Comparison of ENCODE assay signal across 13 cellular contexts in genomic region chr3:197022405-197023231, GRCh38. TPM values are rescaled to one million over a fixed set of nuclear protein-coding genes. Genes with fewer than 3 reads are reported as not detected.
DNase-seq lines count a peak whose midpoint lies in the region; ATAC-seq, FAIRE-seq and TF ChIP-seq lines count a peak whose summit lies in the region.
"Had no signal": no experiment of that assay in that cellular context is flagged by ENCODE, and none has a peak within 500 bp of the region (broad histone marks: within the 10 kb centered on the region; RNA-seq: fewer than 3 reads in every experiment).

No MANE protein-coding gene starts in this region.

- peaks cover 0 to 6% (median 5%) of the 10 kb centered on the region in 5 donors for H3K27me3 Mint-ChIP-seq in naive thymus-derived CD4-positive, alpha-beta T cell
- H3K27me3 Mint-ChIP-seq in T-helper 2 cell treated with Interferon-gamma antibody and Interleukin-4, amounts not matched to agents 5 μg/mL and 100 μg/mL, for 36 hours (ENCODE audit: low read depth), result peaks cover 16% of the 10 kb centered on the region

- H3K27me3 ChIP-seq in naive thymus-derived CD4-positive, alpha-beta T cell (ENCODE audit: control insufficient read depth in 2 of 2, insufficient read depth in 2 of 2, low read length in 2 of 2), result no peaks in the 10 kb centered on the region

- H3K36me3 ChIP-seq in naive thymus-derived CD4-positive, alpha-beta T cell (ENCODE audit: control insufficient read depth in 2 of 3, insufficient read depth in 3 of 3, low read length in 3 of 3), result no peaks in the 10 kb centered on the region

- peak; percentile 56 for FAIRE-seq in GM12891 (lab: Jason Lieb, UNC)

- H3K36me3 Mint-ChIP-seq in naive thymus-derived CD4-positive, alpha-beta T cell, result no peaks in the 10 kb centered on the region
- no peaks in the 10 kb centered on the region for H3K36me3 Mint-ChIP-seq in T-helper 2 cell treated with Interferon-gamma antibody and Interleukin-4, amounts not matched to agents 5 μg/mL and 100 μg/mL, for 36 hours (ENCODE audit: low read depth)

- no peak overlapping the region for H3K27ac ChIP-seq in naive thymus-derived CD4-positive, alpha-beta T cell (ENCODE audit: low read depth, low read length)
- H3K27ac ChIP-seq: parathyroid adenoma had no signal

- ATAC-seq in naive thymus-derived CD4-positive, alpha-beta T cell, result no peak
- no peak for ATAC-seq in GM21717 (IDR thresholded peaks at IDR 0.05; ENCODE audit: unreplicated experiment)

- no peak overlapping the region for H3K4me3 ChIP-seq in naive thymus-derived CD4-positive, alpha-beta T cell (ENCODE audit: low read length)

- H3K9me3 Mint-ChIP-seq in naive thymus-derived CD4-positive, alpha-beta T cell, result peaks cover 0 to 1% (median 0%) of the 10 kb centered on the region in 11 donors
- no peaks in the 10 kb centered on the region for H3K9me3 Mint-ChIP-seq in T-helper 2 cell treated with Interferon-gamma antibody and Interleukin-4, amounts not matched to agents 5 μg/mL and 100 μg/mL, for 36 hours

- DNase-seq in GM12891 (ENCODE audit: insufficient read length, low spot score) (peak; percentile 34), GM20000 (ENCODE audit: low spot score) (peak; percentile 48), NCI-H69 (lab: John Stamatoyannopoulos, UW) (peak; percentile 61), KG1 (lab: John Stamatoyannopoulos, UW) (no peak), dedifferentiated amniotic fluid mesenchymal stem cell (ENCODE audit: extremely low spot score) (no peak)
- DNase-seq in naive thymus-derived CD4-positive, alpha-beta T cell, result no peak
- no peak for DNase-seq in T-helper 2 cell treated with Interferon-gamma antibody and Interleukin-4, amounts not matched to agents 5 μg/mL and 100 μg/mL, for 36 hours (ENCODE audit: low spot score)
- DNase-seq: activated CD4-positive, CD25-positive, alpha-beta regulatory T cell treated with anti-CD3 and anti-CD28 coated beads, Interleukin-2, amount 50 U/mL, for 72 hours; anterior cingulate cortex; erythroblast; NCI-H1436 treated with DMSO at 0.1 percent for 48 hours had no signal

- no peak for TF ChIP-seq CTCF in GM20000 (IDR thresholded peaks at IDR 0.05; ENCODE audit: extremely low read depth, missing control alignments)

- TF ChIP-seq POLR2A in GM12891 (IDR thresholded peaks at IDR 0.05; ENCODE audit: low read depth, low read length), result no peak

- peaks cover 5 to 10% (median 9%) of the 10 kb centered on the region in 7 donors for H3K4me1 Mint-ChIP-seq in naive thymus-derived CD4-positive, alpha-beta T cell
- H3K4me1 Mint-ChIP-seq in T-helper 2 cell treated with Interferon-gamma antibody and Interleukin-4, amounts not matched to agents 5 μg/mL and 100 μg/mL, for 36 hours (ENCODE audit: low read depth), result peaks cover 5% of the 10 kb centered on the region

- H3K27ac Mint-ChIP-seq in naive thymus-derived CD4-positive, alpha-beta T cell, result peak overlapping the region in 1 of 9 donors; percentile 53
- H3K27ac Mint-ChIP-seq in T-helper 2 cell treated with Interferon-gamma antibody and Interleukin-4, amounts not matched to agents 5 μg/mL and 100 μg/mL, for 36 hours, result no peak overlapping the region

- POLR2A ChIA-PET in naive thymus-derived CD4-positive, alpha-beta T cell (lab: Charles Lee), result interaction anchor here (0.7 kb wide), 1 partner anchor 13 kb away, joined by 3 read pairs; no protein-coding TSS in a partner anchor

- CTCF ChIA-PET in naive thymus-derived CD4-positive, alpha-beta T cell (lab: Charles Lee), result no interaction called here

- intact Hi-C loops in naive thymus-derived CD4-positive, alpha-beta T cell (cut with micrococcal nuclease), result no loop called here

- peak overlapping the region in 7 of 10 donors; percentile 48 to 71 (median 66) for H3K4me3 Mint-ChIP-seq in naive thymus-derived CD4-positive, alpha-beta T cell
- no peak overlapping the region for H3K4me3 Mint-ChIP-seq in T-helper 2 cell treated with Interferon-gamma antibody and Interleukin-4, amounts not matched to agents 5 μg/mL and 100 μg/mL, for 36 hours

- no peaks in the 10 kb centered on the region for H3K4me1 ChIP-seq in naive thymus-derived CD4-positive, alpha-beta T cell (ENCODE audit: control insufficient read depth in 2 of 2, insufficient read depth in 2 of 2, low read length in 2 of 2)
- H3K4me1 ChIP-seq: parathyroid adenoma had no signal

- H3K9me3 ChIP-seq in naive thymus-derived CD4-positive, alpha-beta T cell (ENCODE audit: control insufficient read depth in 2 of 3, low read length in 3 of 3), result no peaks in the 10 kb centered on the region

TF ChIP-seq in GM12891, 5 proteins besides CTCF, POLR2A, EP300 and RAD21:
- 0 out of 2 replicates have a peak, but pooled peaks have one; percentile 12 for TF ChIP-seq POU2F2 (IDR thresholded peaks at IDR 0.05; ENCODE audit: low read depth, low read length)
- TF ChIP-seq POLR2AphosphoS5 (IDR thresholded peaks at IDR 0.05; ENCODE audit: low read depth, low read length), result no peak
- peak; percentile 35; the same call in 1 of the 2 replicates for TF ChIP-seq SPI1 (IDR thresholded peaks at IDR 0.05; ENCODE audit: low read depth, low read length)
- no peak for TF ChIP-seq PAX5 (IDR thresholded peaks at IDR 0.05; ENCODE audit: insufficient read depth, low read length, severe bottlenecking)
- TF ChIP-seq TAF1 (IDR thresholded peaks at IDR 0.05; ENCODE audit: low read depth, low read length), result no peak

RNA-seq across cellular contexts. Expression of gene MELTF, which starts 7.0 kb away (rescaled TPM):
- 17.5 TPM for polyA plus RNA-seq in GM12891 (2012; ENCODE audit: low read depth, missing spikeins)
- 1 to 10 TPM in 3 of 5 experiments, under 1 TPM in 2; 0.51 to 7.6 (median 2.7) TPM for total RNA-seq in naive thymus-derived CD4-positive, alpha-beta T cell
- under 1 TPM in 1 of 2 donors, not detected in 1; 0.09 TPM for polyA plus RNA-seq in naive thymus-derived CD4-positive, alpha-beta T cell

RNA-seq across cellular contexts. Expression of gene PIGZ, which starts 54.0 kb away (rescaled TPM):
- 2.5 TPM for polyA plus RNA-seq in GM12891 (2012; ENCODE audit: low read depth, missing spikeins)
- 1 to 10 TPM in 2 of 5 experiments, under 1 TPM in 2, not detected in 1; 0.22 to 2.7 (median 1.6) TPM for total RNA-seq in naive thymus-derived CD4-positive, alpha-beta T cell
- polyA plus RNA-seq in naive thymus-derived CD4-positive, alpha-beta T cell, result under 1 TPM; 0.20 to 0.65 TPM

Comparison
In these comparisons a context has a peak if more than half of its experiments do, and no peak if none do; other contexts are left out.
1. DNase-seq: peak in GM12891 (single experiment), GM20000 (single experiment) and NCI-H69 (single experiment); none in naive thymus-derived CD4-positive, alpha-beta T cell (0 of 9), T-helper 2 cell treated with Interferon-gamma antibody and Interleukin-4, amounts not matched to agents 5 μg/mL and 100 μg/mL, for 36 hours (single experiment), KG1 (single experiment) and dedifferentiated amniotic fluid mesenchymal stem cell (single experiment).